In genomic region chr10:5343561-5343960, GRCh38 we compare ENCODE assay signal across 14 cellular contexts. TPM values are rescaled to one million over a fixed set of nuclear protein-coding genes. Genes with fewer than 3 reads are reported as not detected.
DNase-seq lines count a peak whose midpoint lies in the region; ATAC-seq and TF ChIP-seq lines count a peak whose summit lies in the region.
"Had no signal": no experiment of that assay in that cellular context is flagged by ENCODE, and none has a peak within 500 bp of the region (broad histone marks: within the 10 kb centered on the region; RNA-seq: fewer than 3 reads in every experiment).

No MANE protein-coding gene starts in this region.

- no peaks in the 10 kb centered on the region for H3K4me1 ChIP-seq in right atrium auricular region
- H3K4me1 ChIP-seq: body of pancreas, esophagus squamous epithelium had no signal

- H3K27me3 ChIP-seq in CD4-positive, alpha-beta T cell (ENCODE audit: control insufficient read depth, insufficient read depth, low read length), result no peaks in the 10 kb centered on the region
- no peaks in the 10 kb centered on the region for H3K27me3 ChIP-seq in right atrium auricular region
- H3K27me3 ChIP-seq: body of pancreas, esophagus squamous epithelium had no signal

- H3K4me1 Mint-ChIP-seq in CD4-positive, alpha-beta T cell (ENCODE audit: low read depth), result no peaks in the 10 kb centered on the region
- no peaks in the 10 kb centered on the region for H3K4me1 Mint-ChIP-seq in type B pancreatic cell (ENCODE audit: unreplicated experiment)

- ATAC-seq in CD4-positive, alpha-beta T cell (ENCODE audit: poor library complexity), result peak; percentile 37
- ATAC-seq in GM21423 (IDR thresholded peaks at IDR 0.05; ENCODE audit: unreplicated experiment), result no peak
- no peak for ATAC-seq in HG03139 (IDR thresholded peaks at IDR 0.05; ENCODE audit: unreplicated experiment)
- ATAC-seq: body of pancreas had no signal

- intact Hi-C loops in CD4-positive, alpha-beta T cell (cut with DNase I, micrococcal nuclease), result no loop called here

- no peak overlapping the region for H3K4me3 Mint-ChIP-seq in CD4-positive, alpha-beta T cell
- no peak overlapping the region for H3K4me3 Mint-ChIP-seq in type B pancreatic cell

- POLR2A ChIA-PET in CD4-positive, alpha-beta T cell (lab: Charles Lee), result interaction anchor here (0.7 to 0.8 kb wide), 2 partner anchors 51 to 248 kb away, joined by 3 read pairs; no protein-coding TSS in a partner anchor

- H3K27me3 Mint-ChIP-seq in CD4-positive, alpha-beta T cell, result peaks cover under 1% of the 10 kb centered on the region
- H3K27me3 Mint-ChIP-seq in type B pancreatic cell, result peaks cover under 1% of the 10 kb centered on the region

- H3K27ac Mint-ChIP-seq in CD4-positive, alpha-beta T cell, result no peak overlapping the region
- H3K27ac Mint-ChIP-seq in type B pancreatic cell, result no peak overlapping the region

- H3K4me3 ChIP-seq in GM12875 (ENCODE audit: low read depth, low read length) (no peak overlapping the region), right atrium auricular region (no peak overlapping the region)
- H3K4me3 ChIP-seq: body of pancreas, esophagus squamous epithelium had no signal

- no peaks in the 10 kb centered on the region for H3K9me3 ChIP-seq in CD4-positive, alpha-beta T cell (ENCODE audit: control insufficient read depth, low read length)
- no peaks in the 10 kb centered on the region for H3K9me3 ChIP-seq in right atrium auricular region
- H3K9me3 ChIP-seq: body of pancreas, esophagus squamous epithelium had no signal

- no peaks in the 10 kb centered on the region for H3K9me3 Mint-ChIP-seq in CD4-positive, alpha-beta T cell
- peaks cover 7% of the 10 kb centered on the region for H3K9me3 Mint-ChIP-seq in type B pancreatic cell

- peak; percentile 32 for TF ChIP-seq CTCF in CD4-positive, alpha-beta T cell (IDR thresholded peaks at IDR 0.05)
- TF ChIP-seq CTCF in GM12875 (IDR thresholded peaks at IDR 0.05; ENCODE audit: borderline replicate concordance, insufficient read depth, low read depth, low read length), result 0 out of 2 replicates have a peak, but pooled peaks have one; percentile 7
- no peak for TF ChIP-seq CTCF in type B pancreatic cell (conservative IDR thresholded peaks at IDR 0.05)
- no peak for TF ChIP-seq CTCF in right atrium auricular region (IDR thresholded peaks at IDR 0.05)

- H3K27ac ChIP-seq in CD4-positive, alpha-beta T cell (ENCODE audit: low read depth, low read length), result no peak overlapping the region
- H3K27ac ChIP-seq in right atrium auricular region, result no peak overlapping the region
- H3K27ac ChIP-seq: body of pancreas, esophagus squamous epithelium had no signal

- no peaks in the 10 kb centered on the region for H3K36me3 Mint-ChIP-seq in CD4-positive, alpha-beta T cell (ENCODE audit: low read depth)
- H3K36me3 Mint-ChIP-seq in type B pancreatic cell, result no peaks in the 10 kb centered on the region

- DNase-seq in CD4-positive, alpha-beta T cell, result peak in 2 of 10 experiments; percentile 17 to 37
- DNase-seq in OCI-M1 (lab: John Stamatoyannopoulos, UW) (peak; percentile 60), glomerular visceral epithelial cell (ENCODE audit: extremely low spot score) (peak; percentile 73), type B pancreatic cell (ENCODE audit: extremely low spot score, unreplicated experiment) (no peak), right atrium auricular region (ENCODE audit: low spot score) (no peak)
- DNase-seq: activated CD8-positive, alpha-beta memory T cell treated with anti-CD3 and anti-CD28 coated beads, Interleukin-2, amount 50 U/mL, for 4 hours; body of pancreas; esophagus squamous epithelium; NCI-H446 treated with DMSO at 0.1 percent for 48 hours had no signal

- CTCF ChIA-PET in CD4-positive, alpha-beta T cell (lab: Charles Lee), result interaction anchor here (0.7 to 2.4 kb wide), 3 partner anchors 26 to 494 kb away, joined by 3 to 10 read pairs (median 5); no protein-coding TSS in a partner anchor

- H3K36me3 ChIP-seq in right atrium auricular region, result no peaks in the 10 kb centered on the region
- H3K36me3 ChIP-seq: esophagus squamous epithelium had no signal

RNA-seq across cellular contexts. Expression of gene UCN3, which starts 21.2 kb away (rescaled TPM):
- not detected for total RNA-seq in CD4-positive, alpha-beta T cell
- total RNA-seq in type B pancreatic cell (ENCODE audit: low replicate concordance) (1.2 and 3.4 TPM in 2 replicates), right atrium auricular region (not detected)
- total RNA-seq: esophagus squamous epithelium; G401; T-helper 1 cell treated with Interleukin-12 subunit alpha and Interleukin-12 subunit beta and Interleukin-4 antibody, amounts not matched to agents 30 ng/mL and 1 ng/mL, for 36 hours had no signal

Comparison
In these comparisons a context has a peak if more than half of its experiments do, and no peak if none do; other contexts are left out.
1. DNase-seq: peak in OCI-M1 (single experiment) and glomerular visceral epithelial cell (single experiment); none in type B pancreatic cell (single experiment) and right atrium auricular region (single experiment).
2. CTCF ChIP-seq: peak in CD4-positive, alpha-beta T cell (single experiment) and GM12875 (single experiment); none in type B pancreatic cell (single experiment) and right atrium auricular region (0 of 2).